In genomic region chr2:195657634-195658540, GRCh38 we compare ENCODE assay signal across 8 cellular contexts. TPM values are rescaled to one million over a fixed set of nuclear protein-coding genes. Genes with fewer than 3 reads are reported as not detected.
A peak's percentile ranks its signal among the peaks of the same experiment; 100 is the strongest.
DNase-seq lines count a peak whose midpoint lies in the region; ATAC-seq and TF ChIP-seq lines count a peak whose summit lies in the region.

No MANE protein-coding gene starts in this region.

- H3K4me3 Mint-ChIP-seq in natural killer cell treated with Interleukin-12 subunit alpha and Interleukin-12 subunit beta and Interleukin-15 and Interleukin-18, amount 100 ng/mL, for 72 hours, result peak overlapping the region; percentile 94

- peak overlapping the region; percentile 99 to 100 (median 99) for H3K27ac ChIP-seq in Peyer's patch

- H3K9me3 Mint-ChIP-seq in natural killer cell treated with Interleukin-12 subunit alpha and Interleukin-12 subunit beta and Interleukin-15 and Interleukin-18, amount 100 ng/mL, for 72 hours, result no peaks in the 10 kb centered on the region

- peaks cover 0 to 32% (median 3%) of the 10 kb centered on the region in 4 donors for H3K4me1 ChIP-seq in Peyer's patch

- no peaks in the 10 kb centered on the region for H3K9me3 ChIP-seq in Peyer's patch

- TF ChIP-seq POLR2A in Peyer's patch (IDR thresholded peaks at IDR 0.05), result peak in 1 of 2 donors; percentile 15

- H3K27me3 ChIP-seq in Peyer's patch, result no peaks in the 10 kb centered on the region

- peak; percentile 24 for ATAC-seq in GM19438 (IDR thresholded peaks at IDR 0.05; ENCODE audit: low read depth, unreplicated experiment)
- ATAC-seq in HG03565 (IDR thresholded peaks at IDR 0.05; ENCODE audit: unreplicated experiment), result peak; percentile 17
- peak; percentile 43 to 45 for ATAC-seq in natural killer cell treated with Interleukin-12 subunit alpha and Interleukin-12 subunit beta and Interleukin-15 and Interleukin-18, amount 100 ng/mL, for 72 hours

- H3K27me3 Mint-ChIP-seq in natural killer cell treated with Interleukin-12 subunit alpha and Interleukin-12 subunit beta and Interleukin-15 and Interleukin-18, amount 100 ng/mL, for 72 hours, result no peaks in the 10 kb centered on the region

- TF ChIP-seq CTCF in Peyer's patch (IDR thresholded peaks at IDR 0.05) (no peak), fibroblast of mammary gland (conservative IDR thresholded peaks at IDR 0.05; ENCODE audit: control insufficient read depth, insufficient read depth, low read depth, low read length) (no peak)

- H3K27ac Mint-ChIP-seq in natural killer cell treated with Interleukin-12 subunit alpha and Interleukin-12 subunit beta and Interleukin-15 and Interleukin-18, amount 100 ng/mL, for 72 hours, result peak overlapping the region; percentile 95 to 97

- H3K4me1 Mint-ChIP-seq in natural killer cell treated with Interleukin-12 subunit alpha and Interleukin-12 subunit beta and Interleukin-15 and Interleukin-18, amount 100 ng/mL, for 72 hours (ENCODE audit: low read depth in 2 of 2), result peaks cover 26 to 49% of the 10 kb centered on the region in 2 donors

- DNase-seq in CD1c-positive myeloid dendritic cell (ENCODE audit: extremely low spot score), result peak; percentile 80
- peak; percentile 77 to 88 (median 80) for DNase-seq in Peyer's patch
- peak; percentile 55 for DNase-seq in activated T-helper 1 cell treated with Interleukin-2 at 50 U/mL for 16 hours (ENCODE audit: low read depth)
- peak; percentile 85 for DNase-seq in fibroblast of mammary gland (ENCODE audit: low read depth)
- peak; percentile 74 for DNase-seq in natural killer cell treated with Interleukin-12 subunit alpha and Interleukin-12 subunit beta and Interleukin-15 and Interleukin-18, amount 100 ng/mL, for 72 hours (ENCODE audit: low spot score)
- peak; percentile 49 to 82 (median 68) for DNase-seq in stimulated activated naive CD4-positive, alpha-beta T cell (lab: John Stamatoyannopoulos, UW)

- peak overlapping the region; percentile 85 to 97 (median 92) for H3K4me3 ChIP-seq in Peyer's patch
- peak overlapping the region; percentile 81 for H3K4me3 ChIP-seq in fibroblast of mammary gland (ENCODE audit: control insufficient read depth, low read depth, low read length)

- H3K36me3 ChIP-seq in Peyer's patch, result no peaks in the 10 kb centered on the region

- peaks cover 15% of the 10 kb centered on the region for H3K36me3 Mint-ChIP-seq in natural killer cell treated with Interleukin-12 subunit alpha and Interleukin-12 subunit beta and Interleukin-15 and Interleukin-18, amount 100 ng/mL, for 72 hours

RNA-seq across cellular contexts. Expression of gene SLC39A10, which starts 0.9 kb away (rescaled TPM):
- total RNA-seq in Peyer's patch, result 10 to 100 TPM in 2 of 4 donors, 1 to 10 TPM in 2; 6.0 to 30.5 (median 10.3) TPM
- total RNA-seq in natural killer cell treated with Interleukin-12 subunit alpha and Interleukin-12 subunit beta and Interleukin-15 and Interleukin-18, amount 100 ng/mL, for 72 hours, result 10 to 100 TPM; 36.1 to 79.1 TPM

Comparison
In these comparisons a context has a peak if more than half of its experiments do, and no peak if none do; other contexts are left out.
1. Peak in every context shown above with its lines: DNase-seq, ATAC-seq, H3K4me3 ChIP-seq and H3K27ac ChIP-seq.